ENCODE assay signal across 1 cellular context in the genomic region with DNA sequence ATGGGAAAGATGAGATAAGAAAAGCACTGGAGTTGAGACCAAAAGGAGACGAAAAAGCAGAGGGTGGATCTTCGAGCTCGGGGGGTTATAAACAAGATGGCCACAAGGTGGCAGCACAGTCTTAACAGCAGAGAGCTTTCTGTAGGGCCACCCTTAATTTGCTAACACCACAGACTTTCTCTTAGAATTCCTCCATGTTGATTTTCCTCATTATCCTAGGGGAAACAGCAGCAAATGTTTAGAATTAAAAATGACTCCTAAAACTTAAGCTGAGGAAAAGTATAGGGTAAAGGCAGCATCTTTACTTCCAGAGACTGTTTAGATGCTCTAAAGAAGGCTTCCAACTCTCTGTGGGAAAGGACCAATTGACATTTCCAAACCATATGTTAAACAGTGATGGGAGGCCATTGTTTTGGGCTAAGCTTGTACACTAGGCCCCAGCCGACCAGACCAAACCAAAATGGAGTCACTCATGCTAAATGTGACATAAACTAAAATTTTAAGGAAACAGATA.
TF ChIP-seq lines count a peak whose summit lies in the region.

No MANE protein-coding gene starts in this region.

TF ChIP-seq in GM12878, 131 proteins besides CTCF, POLR2A, EP300 and RAD21 (continued from another document):
- TF ChIP-seq, protein P1, sequence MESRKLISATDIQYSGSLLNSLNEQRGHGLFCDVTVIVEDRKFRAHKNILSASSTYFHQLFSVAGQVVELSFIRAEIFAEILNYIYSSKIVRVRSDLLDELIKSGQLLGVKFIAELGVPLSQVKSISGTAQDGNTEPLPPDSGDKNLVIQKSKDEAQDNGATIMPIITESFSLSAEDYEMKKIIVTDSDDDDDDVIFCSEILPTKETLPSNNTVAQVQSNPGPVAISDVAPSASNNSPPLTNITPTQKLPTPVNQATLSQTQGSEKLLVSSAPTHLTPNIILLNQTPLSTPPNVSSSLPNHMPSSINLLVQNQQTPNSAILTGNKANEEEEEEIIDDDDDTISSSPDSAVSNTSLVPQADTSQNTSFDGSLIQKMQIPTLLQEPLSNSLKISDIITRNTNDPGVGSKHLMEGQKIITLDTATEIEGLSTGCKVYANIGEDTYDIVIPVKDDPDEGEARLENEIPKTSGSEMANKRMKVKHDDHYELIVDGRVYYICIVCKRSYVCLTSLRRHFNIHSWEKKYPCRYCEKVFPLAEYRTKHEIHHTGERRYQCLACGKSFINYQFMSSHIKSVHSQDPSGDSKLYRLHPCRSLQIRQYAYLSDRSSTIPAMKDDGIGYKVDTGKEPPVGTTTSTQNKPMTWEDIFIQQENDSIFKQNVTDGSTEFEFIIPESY (IDR thresholded peaks at IDR 0.05) = no peak
- TF ChIP-seq HDAC2 (IDR thresholded peaks at IDR 0.05) = no peak
- no peak for TF ChIP-seq NR2C1 (IDR thresholded peaks at IDR 0.05)
- TF ChIP-seq RUNX3 (IDR thresholded peaks at IDR 0.05; ENCODE audit: low read length) = 0 out of 2 replicates have a peak, but pooled peaks have one; percentile 29
- no peak for TF ChIP-seq ELK1 (IDR thresholded peaks at IDR 0.05; ENCODE audit: low read depth, low read length)
- no peak for TF ChIP-seq KDM1A (IDR thresholded peaks at IDR 0.05; ENCODE audit: borderline replicate concordance)
- TF ChIP-seq YY1 (IDR thresholded peaks at IDR 0.05; ENCODE audit: low read depth, low read length) = peak; percentile 69; the same call in 1 of the 2 replicates
- TF ChIP-seq WRNIP1 (IDR thresholded peaks at IDR 0.05; ENCODE audit: borderline replicate concordance, low read depth, low read length) = no peak
- no peak for TF ChIP-seq CHD2 (IDR thresholded peaks at IDR 0.05; ENCODE audit: borderline replicate concordance, low read depth, low read length)
- peak; percentile 93 for TF ChIP-seq SMC3 (IDR thresholded peaks at IDR 0.05; ENCODE audit: borderline replicate concordance, low read length)
- TF ChIP-seq ZNF24 (IDR thresholded peaks at IDR 0.05) = no peak
- no peak for TF ChIP-seq MXI1 (IDR thresholded peaks at IDR 0.05; ENCODE audit: low read depth, low read length)
- TF ChIP-seq, protein P2, sequence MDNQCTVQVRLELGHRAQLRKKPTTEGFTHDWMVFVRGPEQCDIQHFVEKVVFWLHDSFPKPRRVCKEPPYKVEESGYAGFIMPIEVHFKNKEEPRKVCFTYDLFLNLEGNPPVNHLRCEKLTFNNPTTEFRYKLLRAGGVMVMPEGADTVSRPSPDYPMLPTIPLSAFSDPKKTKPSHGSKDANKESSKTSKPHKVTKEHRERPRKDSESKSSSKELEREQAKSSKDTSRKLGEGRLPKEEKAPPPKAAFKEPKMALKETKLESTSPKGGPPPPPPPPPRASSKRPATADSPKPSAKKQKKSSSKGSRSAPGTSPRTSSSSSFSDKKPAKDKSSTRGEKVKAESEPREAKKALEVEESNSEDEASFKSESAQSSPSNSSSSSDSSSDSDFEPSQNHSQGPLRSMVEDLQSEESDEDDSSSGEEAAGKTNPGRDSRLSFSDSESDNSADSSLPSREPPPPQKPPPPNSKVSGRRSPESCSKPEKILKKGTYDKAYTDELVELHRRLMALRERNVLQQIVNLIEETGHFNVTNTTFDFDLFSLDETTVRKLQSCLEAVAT (IDR thresholded peaks at IDR 0.05) = no peak
- peak; percentile 46; the same call in 1 of the 2 replicates for TF ChIP-seq ZNF687 (IDR thresholded peaks at IDR 0.05)
- TF ChIP-seq ASH2L (IDR thresholded peaks at IDR 0.05; ENCODE audit: borderline replicate concordance, low read depth) = no peak
- no peak for TF ChIP-seq FOS (IDR thresholded peaks at IDR 0.05; ENCODE audit: borderline replicate concordance, extremely low read depth, insufficient read length)
- no peak for TF ChIP-seq CEBPB (IDR thresholded peaks at IDR 0.05; ENCODE audit: borderline replicate concordance in 1 of 2, low read depth in 2 of 2, low read length in 2 of 2)
- TF ChIP-seq SIN3A (IDR thresholded peaks at IDR 0.05; ENCODE audit: low read depth, low read length) = no peak
- TF ChIP-seq ZNF384 (IDR thresholded peaks at IDR 0.05; ENCODE audit: borderline replicate concordance, low read depth, low read length) = no peak
- TF ChIP-seq EZH2 (IDR thresholded peaks at IDR 0.05; ENCODE audit: borderline replicate concordance, control insufficient read depth, low read depth, low read length) = no peak
- no peak for TF ChIP-seq GATAD2B (conservative IDR thresholded peaks at IDR 0.05; ENCODE audit: low read depth)
- 0 out of 2 replicates have a peak, but pooled peaks have one; percentile 7 for TF ChIP-seq MEF2A (IDR thresholded peaks at IDR 0.05; ENCODE audit: insufficient read depth, low read depth, low read length)
- no peak for TF ChIP-seq MYC (IDR thresholded peaks at IDR 0.05; ENCODE audit: insufficient read depth, insufficient read length, insufficient replicate concordance, low read length, severe bottlenecking)
- TF ChIP-seq ZNF622 (IDR thresholded peaks at IDR 0.05) = no peak
- no peak; a peak in 1 of 4 replicates for TF ChIP-seq IKZF2 (IDR thresholded peaks at IDR 0.05)
- 0 out of 2 replicates have a peak, but pooled peaks have one; percentile 16 for TF ChIP-seq RELB (IDR thresholded peaks at IDR 0.05; ENCODE audit: low read depth)
- no peak for TF ChIP-seq JUND (IDR thresholded peaks at IDR 0.05; ENCODE audit: low read depth, low read length)
- TF ChIP-seq, protein P3, sequence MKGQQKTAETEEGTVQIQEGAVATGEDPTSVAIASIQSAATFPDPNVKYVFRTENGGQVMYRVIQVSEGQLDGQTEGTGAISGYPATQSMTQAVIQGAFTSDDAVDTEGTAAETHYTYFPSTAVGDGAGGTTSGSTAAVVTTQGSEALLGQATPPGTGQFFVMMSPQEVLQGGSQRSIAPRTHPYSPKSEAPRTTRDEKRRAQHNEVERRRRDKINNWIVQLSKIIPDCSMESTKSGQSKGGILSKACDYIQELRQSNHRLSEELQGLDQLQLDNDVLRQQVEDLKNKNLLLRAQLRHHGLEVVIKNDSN (IDR thresholded peaks at IDR 0.05; ENCODE audit: borderline replicate concordance, extremely low read length, insufficient read depth, low read depth, low read length) = no peak
- TF ChIP-seq RFX5 (IDR thresholded peaks at IDR 0.05; ENCODE audit: low read depth, low read length) = no peak
- TF ChIP-seq CBFB (IDR thresholded peaks at IDR 0.05; ENCODE audit: low read depth) = no peak
- no peak for TF ChIP-seq NR2F1 (conservative IDR thresholded peaks at IDR 0.05)
- no peak for TF ChIP-seq HDGF (IDR thresholded peaks at IDR 0.05)
- TF ChIP-seq MYB (IDR thresholded peaks at IDR 0.05; ENCODE audit: borderline replicate concordance, low read depth, low read length) = no peak
- TF ChIP-seq, protein P4, sequence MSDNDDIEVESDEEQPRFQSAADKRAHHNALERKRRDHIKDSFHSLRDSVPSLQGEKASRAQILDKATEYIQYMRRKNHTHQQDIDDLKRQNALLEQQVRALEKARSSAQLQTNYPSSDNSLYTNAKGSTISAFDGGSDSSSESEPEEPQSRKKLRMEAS (IDR thresholded peaks at IDR 0.05; ENCODE audit: low read depth, low read length) = no peak
- TF ChIP-seq, protein P5, sequence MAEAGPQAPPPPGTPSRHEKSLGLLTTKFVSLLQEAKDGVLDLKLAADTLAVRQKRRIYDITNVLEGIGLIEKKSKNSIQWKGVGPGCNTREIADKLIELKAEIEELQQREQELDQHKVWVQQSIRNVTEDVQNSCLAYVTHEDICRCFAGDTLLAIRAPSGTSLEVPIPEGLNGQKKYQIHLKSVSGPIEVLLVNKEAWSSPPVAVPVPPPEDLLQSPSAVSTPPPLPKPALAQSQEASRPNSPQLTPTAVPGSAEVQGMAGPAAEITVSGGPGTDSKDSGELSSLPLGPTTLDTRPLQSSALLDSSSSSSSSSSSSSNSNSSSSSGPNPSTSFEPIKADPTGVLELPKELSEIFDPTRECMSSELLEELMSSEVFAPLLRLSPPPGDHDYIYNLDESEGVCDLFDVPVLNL (IDR thresholded peaks at IDR 0.05; ENCODE audit: low read depth, low read length) = no peak
- TF ChIP-seq RB1 (IDR thresholded peaks at IDR 0.05; ENCODE audit: borderline replicate concordance) = peak; percentile 39; the same call in 1 of the 2 replicates
- TF ChIP-seq POLR2AphosphoS5 (IDR thresholded peaks at IDR 0.05; ENCODE audit: low read length) = no peak
- TF ChIP-seq, protein P6, sequence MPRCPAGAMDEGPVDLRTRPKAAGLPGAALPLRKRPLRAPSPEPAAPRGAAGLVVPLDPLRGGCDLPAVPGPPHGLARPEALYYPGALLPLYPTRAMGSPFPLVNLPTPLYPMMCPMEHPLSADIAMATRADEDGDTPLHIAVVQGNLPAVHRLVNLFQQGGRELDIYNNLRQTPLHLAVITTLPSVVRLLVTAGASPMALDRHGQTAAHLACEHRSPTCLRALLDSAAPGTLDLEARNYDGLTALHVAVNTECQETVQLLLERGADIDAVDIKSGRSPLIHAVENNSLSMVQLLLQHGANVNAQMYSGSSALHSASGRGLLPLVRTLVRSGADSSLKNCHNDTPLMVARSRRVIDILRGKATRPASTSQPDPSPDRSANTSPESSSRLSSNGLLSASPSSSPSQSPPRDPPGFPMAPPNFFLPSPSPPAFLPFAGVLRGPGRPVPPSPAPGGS (IDR thresholded peaks at IDR 0.05; ENCODE audit: borderline replicate concordance, insufficient read depth, low read depth, low read length, poor library complexity, severe bottlenecking) = no peak
- TF ChIP-seq SRF (IDR thresholded peaks at IDR 0.05; ENCODE audit: low read depth in 2 of 2, low read length in 2 of 2) = no peak
- no peak for TF ChIP-seq ESRRA (IDR thresholded peaks at IDR 0.05; ENCODE audit: low read length)
- TF ChIP-seq SIX5 (IDR thresholded peaks at IDR 0.05; ENCODE audit: low read depth, low read length, severe bottlenecking) = no peak
- no peak for TF ChIP-seq NR2C2 (IDR thresholded peaks at IDR 0.05; ENCODE audit: borderline replicate concordance, control insufficient read depth, insufficient read length, low read depth)
- no peak for TF ChIP-seq CBX5 (IDR thresholded peaks at IDR 0.05; ENCODE audit: low read depth)
- TF ChIP-seq SREBF2 (IDR thresholded peaks at IDR 0.05; ENCODE audit: low read length) = no peak
